ENCODE assay signal across 35 cellular contexts in the genomic region with DNA sequence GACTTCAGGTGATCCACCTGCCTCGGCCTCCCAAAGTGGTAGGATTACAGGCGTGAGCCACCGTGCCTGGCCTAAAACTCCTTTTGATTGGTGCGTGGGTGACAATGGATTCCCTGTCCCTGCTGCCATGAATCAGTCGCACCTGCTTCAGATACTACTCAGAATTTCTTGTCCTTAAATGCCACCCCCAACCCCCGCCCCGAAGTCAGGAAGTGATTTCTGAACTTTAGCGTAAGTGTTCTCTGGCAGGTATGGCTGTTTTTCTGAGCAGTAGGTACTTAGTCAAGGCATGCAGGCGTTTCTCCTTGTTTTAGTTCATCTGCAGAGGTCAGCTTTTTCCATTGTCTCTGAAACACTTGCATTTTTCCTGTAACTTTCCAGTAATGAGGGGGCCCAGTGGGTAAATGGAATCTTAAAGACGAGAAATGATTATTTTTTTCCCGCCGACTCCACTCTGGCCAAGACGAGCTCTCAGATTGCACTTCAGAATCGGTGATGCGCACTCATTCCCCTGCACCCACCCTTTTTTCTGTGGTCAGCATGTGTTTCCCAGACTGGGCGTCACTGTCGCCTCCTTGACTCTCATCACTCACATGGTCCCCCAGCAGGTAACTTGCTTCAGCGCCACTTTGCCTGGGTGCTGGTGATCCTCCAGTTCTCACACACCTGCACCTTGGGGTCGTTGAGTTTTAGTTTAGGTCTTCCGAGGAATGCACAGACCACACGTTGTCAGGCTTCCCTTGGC.
"Had no signal": no experiment of that assay in that cellular context is flagged by ENCODE, and none has a peak within 500 bp of the region (broad histone marks: within the 10 kb centered on the region; RNA-seq: fewer than 3 reads in every experiment).

No MANE protein-coding gene starts in this region.

- H3K27ac Mint-ChIP-seq: activated CD4-positive, alpha-beta T cell treated with anti-CD3 and anti-CD28 coated beads for 36 hours; activated CD4-positive, alpha-beta T cell treated with anti-CD3 and anti-CD28 coated beads, Interleukin-2, amount 10 ng/mL, durations not matched to agents 7 days and 5 days; activated CD8-positive, alpha-beta T cell treated with anti-CD3 and anti-CD28 coated beads, Interleukin-2, amount 10 ng/mL, durations not matched to agents 7 days and 5 days; activated naive CD4-positive, alpha-beta T cell treated with anti-CD3 and anti-CD28 coated beads, Interleukin-2, amount 10 ng/mL, durations not matched to agents 7 days and 5 days; activated naive CD8-positive, alpha-beta T cell; activated naive CD8-positive, alpha-beta T cell treated with anti-CD3 and anti-CD28 coated beads, Interleukin-2, amount 50 U/mL, for 24 hours; brain had no signal

- H3K36me3 Mint-ChIP-seq: activated naive CD4-positive, alpha-beta T cell treated with anti-CD3 and anti-CD28 coated beads, Interleukin-2, amount 10 ng/mL, durations not matched to agents 7 days and 5 days; activated naive CD8-positive, alpha-beta T cell had no signal

- H3K27me3 Mint-ChIP-seq: activated naive CD4-positive, alpha-beta T cell treated with anti-CD3 and anti-CD28 coated beads, Interleukin-2, amount 10 ng/mL, durations not matched to agents 7 days and 5 days had no signal

- ATAC-seq: activated CD4-positive, alpha-beta T cell treated with anti-CD3 and anti-CD28 coated beads for 36 hours; activated CD4-positive, CD25-positive, alpha-beta regulatory T cell treated with anti-CD3 and anti-CD28 coated beads, Interleukin-2, amount 50 U/mL, for 24 hours; activated CD8-positive, alpha-beta T cell treated with anti-CD3 and anti-CD28 coated beads, Interleukin-2, amount 10 ng/mL, durations not matched to agents 7 days and 5 days; activated naive CD8-positive, alpha-beta T cell treated with anti-CD3 and anti-CD28 coated beads, Interleukin-2, amount 50 U/mL, for 24 hours; Right ventricle myocardium inferior had no signal

- H3K4me1 Mint-ChIP-seq: activated CD4-positive, alpha-beta T cell treated with anti-CD3 and anti-CD28 coated beads for 36 hours; activated CD4-positive, alpha-beta T cell treated with anti-CD3 and anti-CD28 coated beads, Interleukin-2, amount 10 ng/mL, durations not matched to agents 7 days and 5 days; activated naive CD4-positive, alpha-beta T cell treated with anti-CD3 and anti-CD28 coated beads, Interleukin-2, amount 10 ng/mL, durations not matched to agents 7 days and 5 days; activated naive CD8-positive, alpha-beta T cell treated with anti-CD3 and anti-CD28 coated beads, Interleukin-2, amount 50 U/mL, for 24 hours; brain had no signal

- DNase-seq: activated CD4-positive, alpha-beta T cell treated with anti-CD3 and anti-CD28 coated beads for 36 hours; activated CD4-positive, alpha-beta T cell treated with anti-CD3 and anti-CD28 coated beads, Interleukin-2, amount 10 ng/mL, durations not matched to agents 7 days and 5 days; activated CD4-positive, alpha-beta T cell treated with anti-CD3 and anti-CD28 coated beads, Interleukin-2, amount 50 U/mL, for 48 hours; activated CD8-positive, alpha-beta memory T cell treated with anti-CD3 and anti-CD28 coated beads, Interleukin-2, amount 50 U/mL, for 4 hours; activated CD8-positive, alpha-beta T cell treated with anti-CD3 and anti-CD28 coated beads, Interleukin-2, amount 10 ng/mL, durations not matched to agents 7 days and 5 days; activated effector memory CD4-positive, alpha-beta T cell treated with Interleukin-2 at 50 U/mL for 16 hours; activated naive CD4-positive, alpha-beta T cell treated with anti-CD3 and anti-CD28 coated beads, Interleukin-2, amount 10 ng/mL, durations not matched to agents 7 days and 5 days; activated naive CD8-positive, alpha-beta T cell treated with anti-CD3 and anti-CD28 coated beads, Interleukin-2, amount 50 U/mL, for 24 hours; activated T-cell treated with anti-CD3 and anti-CD28 coated beads, Interleukin-2, amount 50 U/mL, for 48 hours; anterior cingulate cortex; caudate nucleus; Kasumi-1; KG1; MG63; NCI-H1048; NCI-H1105 treated with DMSO at 0.1 percent for 48 hours; NCI-H1436; NCI-H1694; NCI-H1930; NCI-H2081 treated with DMSO at 0.1 percent for 48 hours; NCI-H2171; NCI-H510A; NCI-H526; NCI-H748 treated with DMSO at 0.1 percent for 48 hours; NK-92 treated with Interleukin-12 subunit alpha and Interleukin-12 subunit beta, amount 100 ng/mL, for 24 hours; PC-9; SIG-M5; SW 1271; T-helper 1 cell; T1000 had no signal

- H3K4me3 Mint-ChIP-seq: activated CD4-positive, alpha-beta T cell treated with anti-CD3 and anti-CD28 coated beads for 36 hours; activated CD4-positive, alpha-beta T cell treated with anti-CD3 and anti-CD28 coated beads, Interleukin-2, amount 10 ng/mL, durations not matched to agents 7 days and 5 days; activated CD8-positive, alpha-beta T cell treated with anti-CD3 and anti-CD28 coated beads, Interleukin-2, amount 10 ng/mL, durations not matched to agents 7 days and 5 days; activated naive CD4-positive, alpha-beta T cell treated with anti-CD3 and anti-CD28 coated beads, Interleukin-2, amount 10 ng/mL, durations not matched to agents 7 days and 5 days; activated naive CD8-positive, alpha-beta T cell; activated naive CD8-positive, alpha-beta T cell treated with anti-CD3 and anti-CD28 coated beads, Interleukin-2, amount 50 U/mL, for 24 hours; brain had no signal

- H3K4me3 ChIP-seq: MG63, PC-9 had no signal

- H3K27me3 ChIP-seq: MG63 had no signal

- H3K4me2 ChIP-seq: PC-9 had no signal

- H3K27ac ChIP-seq: PC-9, RWPE1 had no signal

- H3K36me3 ChIP-seq: MG63 had no signal

- H3K9me3 ChIP-seq: MG63 had no signal

- H3K9me3 Mint-ChIP-seq: activated naive CD8-positive, alpha-beta T cell treated with anti-CD3 and anti-CD28 coated beads, Interleukin-2, amount 50 U/mL, for 24 hours had no signal
